Comparison of ENCODE assay signal across 8 cellular contexts in the genomic region with DNA sequence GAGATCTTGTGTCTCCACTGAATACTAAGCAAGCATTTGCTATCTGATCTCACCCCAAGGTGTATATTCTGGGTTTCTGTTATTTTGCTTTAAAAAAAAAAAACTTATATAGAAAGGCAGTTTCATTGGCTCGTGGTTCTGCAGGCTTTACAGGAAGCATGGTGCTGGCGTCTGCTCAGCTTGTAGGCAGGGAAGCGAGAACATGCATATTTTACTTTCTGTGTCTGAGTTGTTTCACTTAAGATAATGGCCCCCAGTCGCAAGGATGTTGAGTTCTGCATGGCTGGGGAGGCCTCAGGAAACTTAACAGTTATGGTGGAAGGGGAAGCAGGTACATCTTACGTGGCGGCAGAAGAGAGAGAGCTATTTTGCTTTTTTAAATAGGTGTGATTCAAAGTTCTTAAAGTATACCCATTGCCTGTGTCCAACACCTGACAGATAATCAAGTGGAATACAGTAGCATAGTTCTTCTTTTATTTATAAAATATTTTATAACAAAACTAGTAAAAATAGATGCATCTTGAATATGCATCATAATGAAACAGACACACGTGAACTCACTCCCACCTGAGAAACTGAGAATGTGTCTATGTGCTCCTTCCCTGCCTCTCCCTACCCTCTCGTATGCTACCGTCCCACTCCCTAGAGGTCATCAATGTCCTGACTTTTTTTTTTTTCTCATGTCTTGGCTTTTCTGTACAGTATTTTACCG. TPM values are rescaled to one million over a fixed set of nuclear protein-coding genes. Genes with fewer than 3 reads are reported as not detected.
DNase-seq lines count a peak whose midpoint lies in the region; ATAC-seq and TF ChIP-seq lines count a peak whose summit lies in the region.

No MANE protein-coding gene starts in this region.

- H3K27ac Mint-ChIP-seq in stimulated activated naive CD8-positive, alpha-beta T cell treated with anti-CD3 and anti-CD28 coated beads, Interleukin-15, amount 100 ng/mL, for 72 hours: peak overlapping the region; percentile 96 to 97

- H3K27ac ChIP-seq in HUES6 (ENCODE audit: low read depth, low read length): no peak overlapping the region
- peak overlapping the region; percentile 56 for H3K27ac ChIP-seq in effector memory CD4-positive, alpha-beta T cell (ENCODE audit: insufficient read depth, low read length, poor library complexity, severe bottlenecking)
- H3K27ac ChIP-seq in heart left ventricle: peak overlapping the region in 3 of 12 donors; percentile 34 to 61 (median 57)

- ATAC-seq in stimulated activated naive CD8-positive, alpha-beta T cell treated with anti-CD3 and anti-CD28 coated beads, Interleukin-15, amount 100 ng/mL, for 72 hours: no peak
- no peak for ATAC-seq in heart left ventricle

- H3K4me1 Mint-ChIP-seq in stimulated activated naive CD8-positive, alpha-beta T cell treated with anti-CD3 and anti-CD28 coated beads, Interleukin-15, amount 100 ng/mL, for 72 hours: peaks cover 54% of the 10 kb centered on the region

- 74 to 81% (median 79%) methylated on average over 10 of the region's 10 CpGs for WGBS in heart left ventricle, 4 donors

- no peaks in the 10 kb centered on the region for H3K27me3 ChIP-seq in HUES6 (ENCODE audit: control insufficient read depth, insufficient read depth, low read length)
- no peaks in the 10 kb centered on the region for H3K27me3 ChIP-seq in effector memory CD4-positive, alpha-beta T cell (replicated peaks; ENCODE audit: control insufficient read depth, insufficient read depth, low read length, poor library complexity, severe bottlenecking)
- H3K27me3 ChIP-seq in HAP-1 (ENCODE audit: low read depth): no peaks in the 10 kb centered on the region
- H3K27me3 ChIP-seq in heart left ventricle: no peaks in the 10 kb centered on the region

- peaks cover 0 to 4% of the 10 kb centered on the region in 2 donors for H3K9me3 Mint-ChIP-seq in stimulated activated naive CD8-positive, alpha-beta T cell treated with anti-CD3 and anti-CD28 coated beads, Interleukin-15, amount 100 ng/mL, for 72 hours

- TF ChIP-seq POLR2A in heart left ventricle (IDR thresholded peaks at IDR 0.05): no peak

- DNase-seq in activated CD4-positive, alpha-beta T cell treated with anti-CD3 and anti-CD28 coated beads for 48 hours: peak; percentile 34
- DNase-seq in activated CD4-positive, alpha-beta T cell treated with anti-CD3 and anti-CD28 coated beads, Interleukin-2, amount 50 U/mL, for 4 hours: no peak
- DNase-seq in effector memory CD4-positive, alpha-beta T cell: no peak
- no peak for DNase-seq in stimulated activated naive CD8-positive, alpha-beta T cell treated with anti-CD3 and anti-CD28 coated beads, Interleukin-15, amount 100 ng/mL, for 72 hours
- no peak for DNase-seq in HAP-1 (ENCODE audit: low spot score in 2 of 2)
- DNase-seq in LoVo (ENCODE audit: low spot score): no peak
- DNase-seq in heart left ventricle: no peak

- H3K4me3 Mint-ChIP-seq in stimulated activated naive CD8-positive, alpha-beta T cell treated with anti-CD3 and anti-CD28 coated beads, Interleukin-15, amount 100 ng/mL, for 72 hours: peak overlapping the region; percentile 92 to 95

- H3K4me3 ChIP-seq in HUES6 (ENCODE audit: low read depth, low read length) (peak overlapping the region; percentile 41; the same call in 1 of the 2 replicates), HAP-1 (no peak overlapping the region), heart left ventricle (peak overlapping the region in 6 of 12 donors; percentile 78 to 97 (median 88))
- H3K4me3 ChIP-seq in effector memory CD4-positive, alpha-beta T cell (ENCODE audit: insufficient read depth, low read depth, low read length, poor library complexity, severe bottlenecking): peak overlapping the region; percentile 51

- 0 out of 2 replicates have a peak, but pooled peaks cover 3% of the 10 kb centered on the region for H3K4me1 ChIP-seq in HUES6 (ENCODE audit: control insufficient read depth, insufficient read depth, low read length)
- peaks cover 13% of the 10 kb centered on the region for H3K4me1 ChIP-seq in effector memory CD4-positive, alpha-beta T cell (ENCODE audit: control insufficient read depth, insufficient read depth, low read length, poor library complexity, severe bottlenecking)
- peaks cover 10% of the 10 kb centered on the region for H3K4me1 ChIP-seq in HAP-1
- peaks cover 0 to 20% (median 10%) of the 10 kb centered on the region in 12 donors for H3K4me1 ChIP-seq in heart left ventricle

- H3K27me3 Mint-ChIP-seq in stimulated activated naive CD8-positive, alpha-beta T cell treated with anti-CD3 and anti-CD28 coated beads, Interleukin-15, amount 100 ng/mL, for 72 hours: no peaks in the 10 kb centered on the region

- intact Hi-C loops in heart left ventricle (cut with DNase I): loop anchor here in 1 of 10 donors (5.0 kb wide), 1 partner anchor 43 kb away; no protein-coding TSS in a partner anchor

- TF ChIP-seq CTCF in heart left ventricle (IDR thresholded peaks at IDR 0.05): no peak

- H3K36me3 ChIP-seq in HUES6 (ENCODE audit: control insufficient read depth, insufficient read depth, low read length) (no peaks in the 10 kb centered on the region), HAP-1 (replicated peaks) (no peaks in the 10 kb centered on the region), heart left ventricle (no peaks in the 10 kb centered on the region)
- no peaks in the 10 kb centered on the region for H3K36me3 ChIP-seq in effector memory CD4-positive, alpha-beta T cell (ENCODE audit: control insufficient read depth, insufficient read depth, low read length)

- in situ Hi-C loops in HAP-1 (cut with MboI; ENCODE audit: low sequenced_read_pairs): no loop called here

- H3K9me3 ChIP-seq in HUES6 (ENCODE audit: control insufficient read depth, insufficient read depth, low read depth, low read length) (no peaks in the 10 kb centered on the region), HAP-1 (no peaks in the 10 kb centered on the region), heart left ventricle (no peaks in the 10 kb centered on the region)
- H3K9me3 ChIP-seq in effector memory CD4-positive, alpha-beta T cell (ENCODE audit: control insufficient read depth, low read length): no peaks in the 10 kb centered on the region

- H3K9ac ChIP-seq in HUES6 (ENCODE audit: low read length): no peak overlapping the region

RNA-seq across cellular contexts. Expression of a gene that starts 15.4 kb away (rescaled TPM):
- 100 to 1,000 TPM in 1 of 9 donors, 10 to 100 TPM in 8; 26.3 to 105 (median 70.4) TPM for total RNA-seq in heart left ventricle
- 10 to 100 TPM; 35.1 to 38.2 TPM for polyA plus RNA-seq in heart left ventricle
